ENCODE assay signal across 36 cellular contexts in genomic region chr7:52026140-52026539, GRCh38.
"Had no signal": no experiment of that assay in that cellular context is flagged by ENCODE, and none has a peak within 500 bp of the region (broad histone marks: within the 10 kb centered on the region; RNA-seq: fewer than 3 reads in every experiment).

No MANE protein-coding gene starts in this region.

- H3K27me3 Mint-ChIP-seq: activated B cell treated with CpG ODN at 0.5 μM for 24 hours; activated CD4-positive, alpha-beta memory T cell treated with anti-CD3 and anti-CD28 coated beads for 36 hours; activated CD4-positive, alpha-beta T cell treated with anti-CD3 and anti-CD28 coated beads, Interleukin-2, amount 10 ng/mL, durations not matched to agents 24 days and 14 days; activated CD8-positive, alpha-beta memory T cell treated with anti-CD3 and anti-CD28 coated beads, Interleukin-2, amount 10 ng/mL, durations not matched to agents 7 days and 5 days; activated naive CD4-positive, alpha-beta T cell treated with anti-CD3 and anti-CD28 coated beads, Interleukin-2, amount 50 U/mL, for 24 hours; activated naive CD8-positive, alpha-beta T cell treated with anti-CD3 and anti-CD28 coated beads for 36 hours; activated naive CD8-positive, alpha-beta T cell treated with anti-CD3 and anti-CD28 coated beads, Interleukin-2, amount 50 U/mL, for 24 hours; central memory CD8-positive, alpha-beta T cell; dendritic cell treated with granulocyte-macrophage colony-stimulating factor and Interleukin-4, amounts not matched to agents 40 ng/mL and 50 ng/mL, for 4 days; T-helper 17 cell had no signal

- H3K27ac Mint-ChIP-seq: activated B cell treated with CpG ODN at 0.5 μM for 24 hours; activated CD4-positive, alpha-beta memory T cell treated with anti-CD3 and anti-CD28 coated beads for 36 hours; activated CD4-positive, alpha-beta T cell treated with anti-CD3 and anti-CD28 coated beads, Interleukin-2, amount 10 ng/mL, durations not matched to agents 24 days and 14 days; activated CD8-positive, alpha-beta memory T cell treated with anti-CD3 and anti-CD28 coated beads, Interleukin-2, amount 10 ng/mL, durations not matched to agents 7 days and 5 days; activated CD8-positive, alpha-beta T cell treated with anti-CD3 and anti-CD28 coated beads, Interleukin-2, amount 10 ng/mL, durations not matched to agents 7 days and 5 days; activated naive CD4-positive, alpha-beta T cell treated with anti-CD3 and anti-CD28 coated beads for 36 hours; activated naive CD4-positive, alpha-beta T cell treated with anti-CD3 and anti-CD28 coated beads, Interleukin-2, amount 50 U/mL, for 24 hours; activated naive CD8-positive, alpha-beta T cell treated with anti-CD3 and anti-CD28 coated beads for 36 hours; activated naive CD8-positive, alpha-beta T cell treated with anti-CD3 and anti-CD28 coated beads, Interleukin-2, amount 50 U/mL, for 24 hours; activated T-helper 1 cell treated with anti-CD3 and anti-CD28 coated beads, Interleukin-12 subunit alpha, Interleukin-12 subunit beta, Interleukin-2, Interleukin-4 antibody, amounts not matched to agents 30 ng/mL and 10 ng/mL and 1 ng/mL, durations not matched to agents 14 hours and 24 hours and 36 hours; activated T-helper 2 cell treated with anti-CD3 and anti-CD28 coated beads, Interferon-gamma antibody, Interleukin-2, Interleukin-4, amounts not matched to agents 10 μg/mL and 5 μg/mL and 100 μg/mL, durations not matched to agents 14 hours and 24 hours and 36 hours; brain; dendritic cell treated with granulocyte-macrophage colony-stimulating factor and Interleukin-4, amounts not matched to agents 40 ng/mL and 50 ng/mL, for 4 days; endodermal cell; T-helper 17 cell; T-helper 2 cell treated with Interferon-gamma antibody and Interleukin-4, amounts not matched to agents 5 μg/mL and 100 μg/mL, for 36 hours had no signal

- H3K4me3 ChIP-seq: ascending aorta, breast epithelium, cardiac muscle cell, coronary artery, dorsolateral prefrontal cortex, esophagus muscularis mucosa, gastrocnemius medialis had no signal

- H3K4me3 Mint-ChIP-seq: activated B cell treated with CpG ODN at 0.5 μM for 24 hours; activated CD4-positive, alpha-beta memory T cell treated with anti-CD3 and anti-CD28 coated beads for 36 hours; activated CD4-positive, alpha-beta T cell treated with anti-CD3 and anti-CD28 coated beads, Interleukin-2, amount 10 ng/mL, durations not matched to agents 24 days and 14 days; activated CD8-positive, alpha-beta memory T cell treated with anti-CD3 and anti-CD28 coated beads, Interleukin-2, amount 10 ng/mL, durations not matched to agents 7 days and 5 days; activated CD8-positive, alpha-beta T cell treated with anti-CD3 and anti-CD28 coated beads, Interleukin-2, amount 10 ng/mL, durations not matched to agents 7 days and 5 days; activated naive CD4-positive, alpha-beta T cell treated with anti-CD3 and anti-CD28 coated beads for 36 hours; activated naive CD4-positive, alpha-beta T cell treated with anti-CD3 and anti-CD28 coated beads, Interleukin-2, amount 50 U/mL, for 24 hours; activated naive CD8-positive, alpha-beta T cell treated with anti-CD3 and anti-CD28 coated beads for 36 hours; activated naive CD8-positive, alpha-beta T cell treated with anti-CD3 and anti-CD28 coated beads, Interleukin-2, amount 50 U/mL, for 24 hours; activated T-helper 1 cell treated with anti-CD3 and anti-CD28 coated beads, Interleukin-12 subunit alpha, Interleukin-12 subunit beta, Interleukin-2, Interleukin-4 antibody, amounts not matched to agents 30 ng/mL and 10 ng/mL and 1 ng/mL, durations not matched to agents 14 hours and 24 hours and 36 hours; brain; central memory CD8-positive, alpha-beta T cell; dendritic cell treated with granulocyte-macrophage colony-stimulating factor and Interleukin-4, amounts not matched to agents 40 ng/mL and 50 ng/mL, for 4 days; endodermal cell; T-helper 17 cell; T-helper 2 cell treated with Interferon-gamma antibody and Interleukin-4, amounts not matched to agents 5 μg/mL and 100 μg/mL, for 36 hours had no signal

- H3K27ac ChIP-seq: ascending aorta, breast epithelium, cardiac muscle cell, coronary artery, dorsolateral prefrontal cortex, esophagus muscularis mucosa, foreskin keratinocyte, gastrocnemius medialis, WERI-Rb-1 had no signal

- H3K27me3 ChIP-seq: ascending aorta, breast epithelium, cardiac muscle cell, dorsolateral prefrontal cortex, esophagus muscularis mucosa, foreskin keratinocyte, gastrocnemius medialis had no signal

- H3K9me3 ChIP-seq: ascending aorta, breast epithelium, esophagus muscularis mucosa, gastrocnemius medialis had no signal

- H3K4me1 ChIP-seq: ascending aorta, breast epithelium, esophagus muscularis mucosa, foreskin keratinocyte, gastrocnemius medialis had no signal

- H3K36me3 ChIP-seq: ascending aorta, breast epithelium, cardiac muscle cell, esophagus muscularis mucosa, gastrocnemius medialis, WERI-Rb-1 had no signal

- ATAC-seq: activated CD4-positive, CD25-positive, alpha-beta regulatory T cell treated with anti-CD3 and anti-CD28 coated beads, Interleukin-2, amount 50 U/mL, for 24 hours; activated CD8-positive, alpha-beta memory T cell treated with anti-CD3 and anti-CD28 coated beads, Interleukin-2, amount 10 ng/mL, durations not matched to agents 7 days and 5 days; activated CD8-positive, alpha-beta T cell treated with anti-CD3 and anti-CD28 coated beads, Interleukin-2, amount 10 ng/mL, durations not matched to agents 7 days and 5 days; activated naive CD8-positive, alpha-beta T cell treated with anti-CD3 and anti-CD28 coated beads, Interleukin-2, amount 50 U/mL, for 24 hours; foreskin keratinocyte; gastrocnemius medialis; T-helper 17 cell had no signal

- H3K9me3 Mint-ChIP-seq: activated CD4-positive, alpha-beta memory T cell treated with anti-CD3 and anti-CD28 coated beads for 36 hours; activated CD4-positive, alpha-beta T cell treated with anti-CD3 and anti-CD28 coated beads, Interleukin-2, amount 10 ng/mL, durations not matched to agents 24 days and 14 days; activated naive CD4-positive, alpha-beta T cell treated with anti-CD3 and anti-CD28 coated beads for 36 hours; activated naive CD8-positive, alpha-beta T cell treated with anti-CD3 and anti-CD28 coated beads, Interleukin-2, amount 50 U/mL, for 24 hours; activated T-helper 1 cell treated with anti-CD3 and anti-CD28 coated beads, Interleukin-12 subunit alpha, Interleukin-12 subunit beta, Interleukin-2, Interleukin-4 antibody, amounts not matched to agents 30 ng/mL and 10 ng/mL and 1 ng/mL, durations not matched to agents 14 hours and 24 hours and 36 hours; endodermal cell had no signal

- H3K36me3 Mint-ChIP-seq: activated CD4-positive, alpha-beta memory T cell treated with anti-CD3 and anti-CD28 coated beads for 36 hours; activated CD8-positive, alpha-beta memory T cell treated with anti-CD3 and anti-CD28 coated beads, Interleukin-2, amount 10 ng/mL, durations not matched to agents 7 days and 5 days; activated naive CD4-positive, alpha-beta T cell treated with anti-CD3 and anti-CD28 coated beads, Interleukin-2, amount 50 U/mL, for 24 hours; activated naive CD8-positive, alpha-beta T cell treated with anti-CD3 and anti-CD28 coated beads for 36 hours; brain had no signal

- H3K4me1 Mint-ChIP-seq: activated B cell treated with CpG ODN at 0.5 μM for 24 hours; activated CD4-positive, alpha-beta T cell treated with anti-CD3 and anti-CD28 coated beads, Interleukin-2, amount 10 ng/mL, durations not matched to agents 24 days and 14 days; activated CD8-positive, alpha-beta memory T cell treated with anti-CD3 and anti-CD28 coated beads, Interleukin-2, amount 10 ng/mL, durations not matched to agents 7 days and 5 days; activated naive CD4-positive, alpha-beta T cell treated with anti-CD3 and anti-CD28 coated beads, Interleukin-2, amount 50 U/mL, for 24 hours; activated naive CD8-positive, alpha-beta T cell treated with anti-CD3 and anti-CD28 coated beads for 36 hours; activated naive CD8-positive, alpha-beta T cell treated with anti-CD3 and anti-CD28 coated beads, Interleukin-2, amount 50 U/mL, for 24 hours; central memory CD8-positive, alpha-beta T cell; T-helper 17 cell had no signal

- DNase-seq: activated B cell treated with CpG ODN at 0.5 μM for 24 hours; activated CD4-positive, alpha-beta memory T cell treated with anti-CD3 and anti-CD28 coated beads for 36 hours; activated CD4-positive, alpha-beta T cell treated with anti-CD3 and anti-CD28 coated beads, Interleukin-2, amount 10 ng/mL, durations not matched to agents 24 days and 14 days; activated CD8-positive, alpha-beta memory T cell treated with anti-CD3 and anti-CD28 coated beads, Interleukin-2, amount 10 ng/mL, durations not matched to agents 7 days and 5 days; activated CD8-positive, alpha-beta memory T cell treated with anti-CD3 and anti-CD28 coated beads, Interleukin-2, amount 50 U/mL, for 4 hours; activated CD8-positive, alpha-beta T cell treated with anti-CD3 and anti-CD28 coated beads, Interleukin-2, amount 10 ng/mL, durations not matched to agents 7 days and 5 days; activated effector memory CD4-positive, alpha-beta T cell treated with anti-CD3 and anti-CD28 coated beads, Interleukin-2, amount 50 U/mL, for 16 hours; activated naive CD4-positive, alpha-beta T cell treated with anti-CD3 and anti-CD28 coated beads for 36 hours; activated naive CD8-positive, alpha-beta T cell treated with anti-CD3 and anti-CD28 coated beads for 36 hours; activated naive CD8-positive, alpha-beta T cell treated with anti-CD3 and anti-CD28 coated beads, Interleukin-2, amount 50 U/mL, for 24 hours; activated T-cell treated with anti-CD3 and anti-CD28 coated beads, Interleukin-2, amount 50 U/mL, for 1 hour; activated T-cell treated with anti-CD3 and anti-CD28 coated beads, Interleukin-2, amount 50 U/mL, for 48 hours; dorsolateral prefrontal cortex; effector memory CD4-positive, alpha-beta T cell; endodermal cell; erythroblast; foreskin keratinocyte; gastrocnemius medialis; glutamatergic neuron; T-helper 1 cell; T-helper 17 cell; T1000; WERI-Rb-1 had no signal
